ENCODE assay signal across 18 cellular contexts in genomic region chr17:78166416-78166815, GRCh38. TPM values are rescaled to one million over a fixed set of nuclear protein-coding genes. Genes with fewer than 3 reads are reported as not detected.
DNase-seq lines count a peak whose midpoint lies in the region; ATAC-seq, FAIRE-seq and TF ChIP-seq lines count a peak whose summit lies in the region.
"Had no signal": no experiment of that assay in that cellular context is flagged by ENCODE, and none has a peak within 500 bp of the region (broad histone marks: within the 10 kb centered on the region; RNA-seq: fewer than 3 reads in every experiment).

No MANE protein-coding gene starts in this region.

- peaks cover 24 to 65% of the 10 kb centered on the region in 2 experiments; a peak in 4 of 5 replicates for H3K4me1 ChIP-seq in K562 (replicated peaks in 1 of 2; ENCODE audit: control insufficient read depth in 2 of 2, insufficient read depth in 2 of 2, low read length in 2 of 2)
- no peaks in the 10 kb centered on the region for H3K4me1 ChIP-seq in GM23248 (ENCODE audit: insufficient read depth)

- TF ChIP-seq EP300 in K562 (IDR thresholded peaks at IDR 0.05; ENCODE audit: low read length): no peak

- no peak overlapping the region for H2AFZ ChIP-seq in K562 (ENCODE audit: low read depth, low read length)
- no peak overlapping the region for H2AFZ ChIP-seq in GM23248

- DNase-seq in GM12891 (ENCODE audit: insufficient read length, low spot score) (no peak), NCI-H146 treated with DMSO at 0.1 percent for 48 hours (lab: John Stamatoyannopoulos, UW; ENCODE audit: unreplicated experiment) (peak; percentile 42), K562 (ENCODE audit: extremely low read depth in 1 of 4, low spot score in 3 of 4) (no peak), DMS 273 (lab: John Stamatoyannopoulos, UW; ENCODE audit: unreplicated experiment) (no peak), GM23248 (no peak)
- DNase-seq: activated CD4-positive, alpha-beta T cell treated with anti-CD3 and anti-CD28 coated beads for 4 hours; activated effector memory CD4-positive, alpha-beta T cell treated with Interleukin-2 at 50 U/mL for 16 hours; CD8-positive, alpha-beta memory T cell; glutamatergic neuron; Kasumi-1; NCI-H226; stimulated activated CD4-positive, alpha-beta T cell treated with anti-CD3 and anti-CD28 coated beads, Interleukin-1b, Interleukin-23, amount 100 ng/mL, for 48 hours; stimulated activated naive CD8-positive, alpha-beta T cell treated with anti-CD3 and anti-CD28 coated beads, Interleukin-15, amount 100 ng/mL, for 72 hours had no signal

- H3K4me2 ChIP-seq in K562 (ENCODE audit: insufficient read depth, low read length) (no peak overlapping the region), GM23248 (ENCODE audit: unreplicated experiment) (no peak overlapping the region)

- no TSS peak for BruUV-seq in K562 (replicated peaks; lab: Mats Ljungman, UMichigan)

- H4K20me1 ChIP-seq in K562 (replicated peaks; ENCODE audit: control insufficient read depth, insufficient read depth, low read length): peaks cover 8% of the 10 kb centered on the region
- no peaks in the 10 kb centered on the region for H4K20me1 ChIP-seq in GM23248 (ENCODE audit: insufficient read depth)

- 49% methylated on average over 5 of the region's 6 CpGs for WGBS in K562 (ENCODE audit: insufficient coverage, low coverage, missing lambda C conversion rate)
- 38 to 53% methylated on average over 5 to 6 of the region's 6 CpGs for WGBS in GM23248 (ENCODE audit: low coverage in 1 of 2, low lambda C conversion rate in 2 of 2, missing lambda C conversion rate in 2 of 2), 2 experiments

- POLR2A ChIA-PET in K562 (lab: Yijun Ruan, JAX): interaction anchor here (0.6 to 0.7 kb wide), 2 partner anchors 10 to 18 kb away, joined by 3 read pairs; no protein-coding TSS in a partner anchor

- H3K27me3 ChIP-seq in K562 (ENCODE audit: control insufficient read depth in 2 of 2, insufficient read depth in 2 of 2, low read length in 2 of 2) (no peaks in the 10 kb centered on the region), GM23248 (replicated peaks; ENCODE audit: insufficient read depth) (no peaks in the 10 kb centered on the region)

- TF ChIP-seq POLR2A in GM12891 (IDR thresholded peaks at IDR 0.05; ENCODE audit: low read depth, low read length): no peak
- TF ChIP-seq POLR2A in K562 (conservative IDR thresholded peaks at IDR 0.05): no peak

- in situ Hi-C loops in K562 (cut with MboI): no loop called here
- in situ Hi-C loops in GM23248 (cut with MboI): no loop called here

- H3K9me2 ChIP-seq in GM23248 (ENCODE audit: insufficient read depth): no peaks in the 10 kb centered on the region

- peaks cover 35% of the 10 kb centered on the region for H3K79me2 ChIP-seq in K562 (ENCODE audit: control insufficient read depth, insufficient read depth, low read length)
- H3K79me2 ChIP-seq in GM23248 (ENCODE audit: insufficient read depth): no peaks in the 10 kb centered on the region

- no peak overlapping the region for H3K27ac ChIP-seq in K562 (ENCODE audit: extremely low read depth, low read depth, low read length)
- H3K27ac ChIP-seq in GM23248: no peak overlapping the region
- H3K27ac ChIP-seq: coronary artery had no signal

- no peak for TF ChIP-seq RAD21 in K562 (CRISPR knock-in tag; conservative IDR thresholded peaks at IDR 0.05 in 1 of 2, IDR thresholded peaks at IDR 0.05 in 1 of 2)

- H3K4me3 ChIP-seq in K562 (no peak overlapping the region), GM23248 (no peak overlapping the region)
- H3K4me3 ChIP-seq: coronary artery had no signal

- ATAC-seq in K562 (no peak), HG03442 (IDR thresholded peaks at IDR 0.05; ENCODE audit: unreplicated experiment) (no peak)
- ATAC-seq: stimulated activated naive CD8-positive, alpha-beta T cell treated with anti-CD3 and anti-CD28 coated beads, Interleukin-15, amount 100 ng/mL, for 72 hours had no signal

- peaks cover 5% of the 10 kb centered on the region for H3K9me1 ChIP-seq in K562 (ENCODE audit: control insufficient read depth, insufficient read depth, low read length)

- H3F3A ChIP-seq in GM23248 (ENCODE audit: insufficient read depth): no peaks in the 10 kb centered on the region

- H3K9ac ChIP-seq in K562 (ENCODE audit: insufficient read depth in 1 of 2, low read depth in 2 of 2, low read length in 2 of 2) (peak overlapping the region in 1 of 2 experiments; percentile 41; a peak in 1 of 4 replicates), GM23248 (no peak overlapping the region)

- intact Hi-C loops in K562 (cut with micrococcal nuclease): loop anchor here (5.0 kb wide), 1 partner anchor 39 kb away; the partner anchor contains the start of gene TMC6

- 0 out of 6 replicates have a peak, but pooled peaks of 2 of the 3 experiments have one; percentile 1 for TF ChIP-seq CTCF in K562 (IDR thresholded peaks at IDR 0.05 in 2 of 3, conservative IDR thresholded peaks at IDR 0.05 in 1 of 3; ENCODE audit: insufficient read depth in 2 of 3, low read depth in 1 of 3, low read length in 3 of 3)

- peak; percentile 5 for FAIRE-seq in GM12891 (lab: Jason Lieb, UNC)
- FAIRE-seq in K562 (lab: Jason Lieb, UNC): no peak

- CTCF ChIA-PET in K562 (lab: Yijun Ruan, JAX; ENCODE audit: low intra/inter-chr PET ratio): no interaction called here

- peaks cover 23% of the 10 kb centered on the region; the same call in 2 of the 3 replicates for H3K36me3 ChIP-seq in K562 (ENCODE audit: control insufficient read depth, insufficient read depth, low read length)
- H3K36me3 ChIP-seq in GM23248 (ENCODE audit: low read depth): no peaks in the 10 kb centered on the region

- H3K9me3 ChIP-seq in K562 (replicated peaks; ENCODE audit: control insufficient read depth, insufficient read depth, low read depth, low read length) (no peaks in the 10 kb centered on the region), GM23248 (ENCODE audit: low read depth) (no peaks in the 10 kb centered on the region)

RNA-seq across cellular contexts. Expression of gene SYNGR2, which starts 2.0 kb away (rescaled TPM):
- polyA plus RNA-seq in GM12891 (2012; ENCODE audit: low read depth, missing spikeins): 338 TPM
- total RNA-seq in K562 (2011; cell fraction: chromatin; rRNA removed; ENCODE audit: low replicate concordance): 68.6 and 254 TPM in 2 replicates
- total RNA-seq in K562 (2011; cell fraction: nucleolus; rRNA removed): 327 and 339 TPM in 2 replicates
- total RNA-seq in K562 (2011; cell fraction: nucleoplasm; rRNA removed): 222 and 253 TPM in 2 replicates
- total RNA-seq in K562 (2014; rRNA removed): 87.8 and 120 TPM in 2 replicates
- 29.7 and 44.9 TPM in 2 replicates for total RNA-seq in K562 (2014; rRNA removed; fragmentation: Illumina TruSeq; extraction: Trizol)
- 68.0 and 68.2 TPM in 2 replicates for total RNA-seq in K562 (2015; rRNA removed; fragmentation: Illumina TruSeq; extraction: Trizol)
- total RNA-seq in K562 (2021): 173 and 185 TPM in 2 replicates
- polyA plus RNA-seq in K562 (2011; rRNA removed): 159 and 208 TPM in 2 replicates
- 393 and 921 TPM in 2 replicates for polyA plus RNA-seq in K562 (2011; cell fraction: cytosol; rRNA removed)
- 163 and 222 TPM in 2 replicates for polyA plus RNA-seq in K562 (2011; cell fraction: nucleus; rRNA removed)
- 104 and 149 TPM in 2 replicates for polyA plus RNA-seq in K562 (2012)
- 167 and 172 TPM in 2 replicates for polyA plus RNA-seq in K562 (2014; fragmentation: Illumina TruSeq; extraction: Trizol)
- 1 to 10 TPM; 1.4 to 7.6 TPM for polyA plus RNA-seq in K562 (2014; fragmentation: Nextera tagmentation; extraction: Ambion mirVana)
- polyA plus RNA-seq in K562 (2014; rRNA removed): 140 and 156 TPM in 2 replicates
- 64.8 and 150 TPM in 2 replicates for polyA minus RNA-seq in K562 (2011; rRNA and poly(A)+ RNA removed)
- polyA minus RNA-seq in K562 (2011; cell fraction: cytosol; rRNA and poly(A)+ RNA removed): 129 and 147 TPM in 2 replicates
- 33.9 and 38.4 TPM in 2 replicates for polyA minus RNA-seq in K562 (2011; cell fraction: nucleus; rRNA and poly(A)+ RNA removed)
- total RNA-seq in GM23248 (2014; rRNA removed; shearing (Covaris generic)): 6.2 and 15.4 TPM in 2 replicates
- 19.3 and 19.9 TPM in 2 replicates for polyA plus RNA-seq in GM23248 (2016; fragmentation: Nextera tagmentation; extraction: Ambion mirVana)

RNA-seq across cellular contexts. Expression of gene C17orf99, which starts 20.2 kb away (rescaled TPM):
- 5.8 TPM for polyA plus RNA-seq in GM12891 (2012; ENCODE audit: low read depth, missing spikeins)
- total RNA-seq in K562 (2011; cell fraction: chromatin; rRNA removed; ENCODE audit: low replicate concordance): 66.4 and 86.5 TPM in 2 replicates
- total RNA-seq in K562 (2011; cell fraction: nucleolus; rRNA removed): 51.9 and 66.7 TPM in 2 replicates
- 36.2 and 47.7 TPM in 2 replicates for total RNA-seq in K562 (2011; cell fraction: nucleoplasm; rRNA removed)
- total RNA-seq in K562 (2014; rRNA removed) (16.8 and 17.3 TPM in 2 replicates), K562 (2014; rRNA removed; fragmentation: Illumina TruSeq; extraction: Trizol) (7.1 and 7.5 TPM in 2 replicates), K562 (2015; rRNA removed; fragmentation: Illumina TruSeq; extraction: Trizol) (4.0 and 5.8 TPM in 2 replicates), K562 (2021) (16.4 and 18.9 TPM in 2 replicates)
- polyA plus RNA-seq in K562 (2011; rRNA removed) (15.9 and 16.2 TPM in 2 replicates), K562 (2014; fragmentation: Illumina TruSeq; extraction: Trizol) (14.3 and 20.0 TPM in 2 replicates), K562 (2014; fragmentation: Nextera tagmentation; extraction: Ambion mirVana) (1 to 10 TPM; 4.1 to 7.7 TPM), K562 (2014; rRNA removed) (16.4 and 19.9 TPM in 2 replicates), GM23248 (2016; fragmentation: Nextera tagmentation; extraction: Ambion mirVana) (not detected in 2 replicates)
- polyA plus RNA-seq in K562 (2011; cell fraction: cytosol; rRNA removed): 11.8 and 31.5 TPM in 2 replicates
- 30.9 and 68.9 TPM in 2 replicates for polyA plus RNA-seq in K562 (2011; cell fraction: nucleus; rRNA removed)
- polyA plus RNA-seq in K562 (2012): 4.7 and 6.4 TPM in 2 replicates
- 2.7 and 10.0 TPM in 2 replicates for polyA minus RNA-seq in K562 (2011; rRNA and poly(A)+ RNA removed)
- polyA minus RNA-seq in K562 (2011; cell fraction: cytosol; rRNA and poly(A)+ RNA removed): 6.5 and 11.1 TPM in 2 replicates
- 5.6 and 11.8 TPM in 2 replicates for polyA minus RNA-seq in K562 (2011; cell fraction: nucleus; rRNA and poly(A)+ RNA removed)
- not detected in 2 replicates for total RNA-seq in GM23248 (2014; rRNA removed; shearing (Covaris generic))
- total RNA-seq: CD8-positive, alpha-beta memory T cell; fibroblast of lung; progenitor cell of endocrine pancreas had no signal
- polyA plus RNA-seq: adipose tissue; CD8-positive, alpha-beta memory T cell; fibroblast of lung had no signal

RNA-seq across cellular contexts. Expression of gene TK1, which starts 20.4 kb away (rescaled TPM):
- polyA plus RNA-seq in GM12891 (2012; ENCODE audit: low read depth, missing spikeins): 82.5 TPM
- 24.3 and 89.6 TPM in 2 replicates for total RNA-seq in K562 (2011; cell fraction: chromatin; rRNA removed; ENCODE audit: low replicate concordance)
- total RNA-seq in K562 (2011; cell fraction: nucleolus; rRNA removed): 88.4 and 100 TPM in 2 replicates
- 53.4 and 62.0 TPM in 2 replicates for total RNA-seq in K562 (2011; cell fraction: nucleoplasm; rRNA removed)
- total RNA-seq in K562 (2014; rRNA removed): 195 and 231 TPM in 2 replicates
- 45.0 and 59.5 TPM in 2 replicates for total RNA-seq in K562 (2014; rRNA removed; fragmentation: Illumina TruSeq; extraction: Trizol)
- total RNA-seq in K562 (2015; rRNA removed; fragmentation: Illumina TruSeq; extraction: Trizol): 97.7 and 98.0 TPM in 2 replicates
- total RNA-seq in K562 (2021): 198 TPM in 2 replicates
- polyA plus RNA-seq in K562 (2011; rRNA removed): 123 and 130 TPM in 2 replicates
- polyA plus RNA-seq in K562 (2011; cell fraction: cytosol; rRNA removed): 232 and 546 TPM in 2 replicates
- polyA plus RNA-seq in K562 (2011; cell fraction: nucleus; rRNA removed): 82.4 and 119 TPM in 2 replicates
- polyA plus RNA-seq in K562 (2012): 204 and 231 TPM in 2 replicates
- polyA plus RNA-seq in K562 (2014; fragmentation: Illumina TruSeq; extraction: Trizol): 103 and 216 TPM in 2 replicates
- 10 to 100 TPM in 1 of 2 experiments, 1 to 10 TPM in 1; 8.4 to 29.9 TPM for polyA plus RNA-seq in K562 (2014; fragmentation: Nextera tagmentation; extraction: Ambion mirVana)
- polyA plus RNA-seq in K562 (2014; rRNA removed): 192 and 280 TPM in 2 replicates
- polyA minus RNA-seq in K562 (2011; rRNA and poly(A)+ RNA removed): 86.2 and 149 TPM in 2 replicates
- 121 and 135 TPM in 2 replicates for polyA minus RNA-seq in K562 (2011; cell fraction: cytosol; rRNA and poly(A)+ RNA removed)
- 32.2 and 35.5 TPM in 2 replicates for polyA minus RNA-seq in K562 (2011; cell fraction: nucleus; rRNA and poly(A)+ RNA removed)
- 58.6 and 84.5 TPM in 2 replicates for total RNA-seq in GM23248 (2014; rRNA removed; shearing (Covaris generic))
- 79.4 and 83.5 TPM in 2 replicates for polyA plus RNA-seq in GM23248 (2016; fragmentation: Nextera tagmentation; extraction: Ambion mirVana)

RNA-seq across cellular contexts. Expression of gene AFMID, which starts 20.7 kb away (rescaled TPM):
- polyA plus RNA-seq in GM12891 (2012; ENCODE audit: low read depth, missing spikeins): 38.8 TPM
- total RNA-seq in K562 (2011; cell fraction: chromatin; rRNA removed; ENCODE audit: low replicate concordance): 125 and 253 TPM in 2 replicates
- total RNA-seq in K562 (2011; cell fraction: nucleolus; rRNA removed): 134 and 153 TPM in 2 replicates
- 139 and 167 TPM in 2 replicates for total RNA-seq in K562 (2011; cell fraction: nucleoplasm; rRNA removed)
- total RNA-seq in K562 (2014; rRNA removed): 68.1 and 101 TPM in 2 replicates
- total RNA-seq in K562 (2014; rRNA removed; fragmentation: Illumina TruSeq; extraction: Trizol): 63.4 and 70.4 TPM in 2 replicates
- total RNA-seq in K562 (2015; rRNA removed; fragmentation: Illumina TruSeq; extraction: Trizol): 61.8 and 62.1 TPM in 2 replicates
- 67.3 and 74.0 TPM in 2 replicates for total RNA-seq in K562 (2021)
- polyA plus RNA-seq in K562 (2011; rRNA removed): 73.8 and 74.4 TPM in 2 replicates
- polyA plus RNA-seq in K562 (2011; cell fraction: cytosol; rRNA removed): 85.6 and 94.0 TPM in 2 replicates
- 83.1 and 130 TPM in 2 replicates for polyA plus RNA-seq in K562 (2011; cell fraction: nucleus; rRNA removed)
- polyA plus RNA-seq in K562 (2012): 61.5 and 73.9 TPM in 2 replicates
- polyA plus RNA-seq in K562 (2014; fragmentation: Illumina TruSeq; extraction: Trizol): 119 and 133 TPM in 2 replicates
- polyA plus RNA-seq in K562 (2014; fragmentation: Nextera tagmentation; extraction: Ambion mirVana): 100 to 1,000 TPM in 1 of 2 experiments, 10 to 100 TPM in 1; 80.3 to 188 TPM
- 95.7 and 110 TPM in 2 replicates for polyA plus RNA-seq in K562 (2014; rRNA removed)
- 81.4 and 85.1 TPM in 2 replicates for polyA minus RNA-seq in K562 (2011; rRNA and poly(A)+ RNA removed)
- polyA minus RNA-seq in K562 (2011; cell fraction: cytosol; rRNA and poly(A)+ RNA removed): 32.2 and 35.0 TPM in 2 replicates
- polyA minus RNA-seq in K562 (2011; cell fraction: nucleus; rRNA and poly(A)+ RNA removed): 27.0 and 36.4 TPM in 2 replicates
- total RNA-seq in GM23248 (2014; rRNA removed; shearing (Covaris generic)): 20.4 and 22.9 TPM in 2 replicates
- 22.2 and 24.1 TPM in 2 replicates for polyA plus RNA-seq in GM23248 (2016; fragmentation: Nextera tagmentation; extraction: Ambion mirVana)

RNA-seq across cellular contexts. Expression of gene TMC8, which starts 35.8 kb away (rescaled TPM):
- 67.1 TPM for polyA plus RNA-seq in GM12891 (2012; ENCODE audit: low read depth, missing spikeins)
- 23.0 and 64.6 TPM in 2 replicates for total RNA-seq in K562 (2011; cell fraction: chromatin; rRNA removed; ENCODE audit: low replicate concordance)
- 33.3 and 43.0 TPM in 2 replicates for total RNA-seq in K562 (2011; cell fraction: nucleolus; rRNA removed)
- total RNA-seq in K562 (2011; cell fraction: nucleoplasm; rRNA removed): 24.9 and 26.8 TPM in 2 replicates
- total RNA-seq in K562 (2014; rRNA removed) (4.8 TPM in 2 replicates), K562 (2014; rRNA removed; fragmentation: Illumina TruSeq; extraction: Trizol) (1.0 and 1.3 TPM in 2 replicates), K562 (2015; rRNA removed; fragmentation: Illumina TruSeq; extraction: Trizol) (1.3 TPM in 2 replicates), K562 (2021) (8.3 and 10.3 TPM in 2 replicates)
- polyA plus RNA-seq in K562 (2011; rRNA removed) (3.5 and 6.1 TPM in 2 replicates), K562 (2014; fragmentation: Illumina TruSeq; extraction: Trizol) (2.8 and 5.7 TPM in 2 replicates), K562 (2014; fragmentation: Nextera tagmentation; extraction: Ambion mirVana) (under 1 TPM; 0.13 to 0.21 TPM), K562 (2014; rRNA removed) (4.1 and 10.9 TPM in 2 replicates), GM23248 (2016; fragmentation: Nextera tagmentation; extraction: Ambion mirVana) (0.09 TPM in 1 of 2 replicates, not detected in the other)
- 1.9 and 10.1 TPM in 2 replicates for polyA plus RNA-seq in K562 (2011; cell fraction: cytosol; rRNA removed)
- polyA plus RNA-seq in K562 (2011; cell fraction: nucleus; rRNA removed): 15.8 and 47.9 TPM in 2 replicates
- 7.4 and 8.2 TPM in 2 replicates for polyA plus RNA-seq in K562 (2012)
- polyA minus RNA-seq in K562 (2011; rRNA and poly(A)+ RNA removed): 2.4 and 2.5 TPM in 2 replicates
- polyA minus RNA-seq in K562 (2011; cell fraction: cytosol; rRNA and poly(A)+ RNA removed): 2.2 and 4.6 TPM in 2 replicates
- polyA minus RNA-seq in K562 (2011; cell fraction: nucleus; rRNA and poly(A)+ RNA removed): 9.6 and 12.8 TPM in 2 replicates
- total RNA-seq in GM23248 (2014; rRNA removed; shearing (Covaris generic)): not detected in 2 replicates
- total RNA-seq: fibroblast of lung had no signal
